20 cellular contexts compared by ENCODE assay signal in the genomic region with DNA sequence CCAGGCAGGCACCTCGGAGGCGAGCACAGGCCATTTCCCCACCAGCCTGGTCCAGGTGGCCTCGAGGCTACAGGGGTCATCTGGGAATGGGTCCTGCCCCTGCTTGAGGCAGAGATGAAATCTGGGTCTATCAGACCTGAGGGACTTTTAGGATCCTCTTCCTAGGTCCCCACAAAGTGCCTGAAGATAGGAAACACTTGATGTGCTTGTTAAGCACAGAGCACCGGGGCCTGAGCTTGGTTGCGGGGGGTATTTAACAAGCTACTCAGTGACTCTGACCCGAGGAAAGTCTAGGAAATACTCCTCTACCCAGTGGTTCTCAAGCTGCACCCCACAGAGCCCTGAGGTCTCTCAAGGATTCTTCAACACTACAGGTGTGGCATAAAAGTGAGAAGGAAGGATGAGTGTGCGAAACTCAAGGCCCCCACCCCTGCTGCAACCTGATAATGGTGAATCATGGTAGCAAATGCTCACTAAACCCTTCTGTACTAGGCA.
"Had no signal": no experiment of that assay in that cellular context is flagged by ENCODE, and none has a peak within 500 bp of the region (broad histone marks: within the 10 kb centered on the region; RNA-seq: fewer than 3 reads in every experiment).

No MANE protein-coding gene starts in this region.

- H3K27ac ChIP-seq: brain microvascular endothelial cell, right lobe of liver, vagina had no signal

- H3K36me3 Mint-ChIP-seq: natural killer cell; stimulated activated naive B cell treated with anti-CD40 and anti-IgM and Interleukin-4, amounts not matched to agents 10 μg/mL and 1 μg/mL and 100 μg/mL, for 72 hours had no signal

- H3K36me3 ChIP-seq: brain microvascular endothelial cell, right lobe of liver, vagina had no signal

- H3K9me3 Mint-ChIP-seq: activated CD4-positive, alpha-beta memory T cell treated with anti-CD3 and anti-CD28 coated beads, Interleukin-2, amount 10 ng/mL, durations not matched to agents 7 days and 5 days; activated naive CD8-positive, alpha-beta T cell treated with anti-CD3 and anti-CD28 coated beads, Interleukin-2, amount 50 U/mL, for 24 hours; activated T-helper 1 cell treated with anti-CD3 and anti-CD28 coated beads, Interleukin-12 subunit alpha, Interleukin-12 subunit beta, Interleukin-2, Interleukin-4 antibody, amounts not matched to agents 30 ng/mL and 10 ng/mL and 1 ng/mL, durations not matched to agents 14 hours and 24 hours and 36 hours; natural killer cell; stimulated activated naive B cell treated with anti-CD40 and anti-IgM and Interleukin-4, amounts not matched to agents 10 μg/mL and 1 μg/mL and 100 μg/mL, for 72 hours had no signal

- H3K9me3 ChIP-seq: right lobe of liver, vagina had no signal

- H3K27me3 ChIP-seq: brain microvascular endothelial cell, right lobe of liver, vagina had no signal

- H3K27ac Mint-ChIP-seq: activated CD4-positive, alpha-beta memory T cell treated with anti-CD3 and anti-CD28 coated beads, Interleukin-2, amount 10 ng/mL, durations not matched to agents 7 days and 5 days; activated naive CD8-positive, alpha-beta T cell treated with anti-CD3 and anti-CD28 coated beads, Interleukin-2, amount 50 U/mL, for 24 hours; activated T-helper 1 cell treated with anti-CD3 and anti-CD28 coated beads, Interleukin-12 subunit alpha, Interleukin-12 subunit beta, Interleukin-2, Interleukin-4 antibody, amounts not matched to agents 30 ng/mL and 10 ng/mL and 1 ng/mL, durations not matched to agents 14 hours and 24 hours and 36 hours; natural killer cell; stimulated activated naive B cell treated with anti-CD40 and anti-IgM and Interleukin-4, amounts not matched to agents 10 μg/mL and 1 μg/mL and 100 μg/mL, for 72 hours had no signal

- H3K4me3 ChIP-seq: right lobe of liver, smooth muscle cell, vagina had no signal

- H3K4me1 Mint-ChIP-seq: activated CD4-positive, alpha-beta memory T cell treated with anti-CD3 and anti-CD28 coated beads, Interleukin-2, amount 10 ng/mL, durations not matched to agents 7 days and 5 days; activated naive CD8-positive, alpha-beta T cell treated with anti-CD3 and anti-CD28 coated beads, Interleukin-2, amount 50 U/mL, for 24 hours; natural killer cell; stimulated activated naive B cell treated with anti-CD40 and anti-IgM and Interleukin-4, amounts not matched to agents 10 μg/mL and 1 μg/mL and 100 μg/mL, for 72 hours had no signal

- ATAC-seq: activated naive CD8-positive, alpha-beta T cell treated with anti-CD3 and anti-CD28 coated beads, Interleukin-2, amount 50 U/mL, for 24 hours; natural killer cell; stimulated activated naive B cell treated with anti-CD40 and anti-IgM and Interleukin-4, amounts not matched to agents 10 μg/mL and 1 μg/mL and 100 μg/mL, for 72 hours had no signal

- H3K4me3 Mint-ChIP-seq: activated CD4-positive, alpha-beta memory T cell treated with anti-CD3 and anti-CD28 coated beads, Interleukin-2, amount 10 ng/mL, durations not matched to agents 7 days and 5 days; activated naive CD8-positive, alpha-beta T cell treated with anti-CD3 and anti-CD28 coated beads, Interleukin-2, amount 50 U/mL, for 24 hours; activated T-helper 1 cell treated with anti-CD3 and anti-CD28 coated beads, Interleukin-12 subunit alpha, Interleukin-12 subunit beta, Interleukin-2, Interleukin-4 antibody, amounts not matched to agents 30 ng/mL and 10 ng/mL and 1 ng/mL, durations not matched to agents 14 hours and 24 hours and 36 hours; natural killer cell; stimulated activated naive B cell treated with anti-CD40 and anti-IgM and Interleukin-4, amounts not matched to agents 10 μg/mL and 1 μg/mL and 100 μg/mL, for 72 hours had no signal

- H3K4me2 ChIP-seq: smooth muscle cell had no signal

- DNase-seq: activated CD4-positive, alpha-beta memory T cell treated with anti-CD3 and anti-CD28 coated beads, Interleukin-2, amount 10 ng/mL, durations not matched to agents 7 days and 5 days; activated CD4-positive, alpha-beta T cell treated with anti-CD3 and anti-CD28 coated beads for 48 hours; activated gamma-delta T cell; activated naive CD4-positive, alpha-beta T cell treated with anti-CD3 and anti-CD28 coated beads, Interleukin-2, amount 50 U/mL, for 16 hours; activated naive CD8-positive, alpha-beta T cell treated with anti-CD3 and anti-CD28 coated beads, Interleukin-2, amount 50 U/mL, for 24 hours; brain microvascular endothelial cell; caudate nucleus; glutamatergic neuron; hippocampal formation; midbrain; natural killer cell; stimulated activated CD4-positive, alpha-beta T cell treated with anti-CD3 and anti-CD28 coated beads, Interleukin-15, amount 100 ng/mL, for 24 hours; stimulated activated CD8-positive, alpha-beta memory T cell treated with anti-CD3 and anti-CD28 coated beads, Interleukin-4, amount 100 ng/mL, for 48 hours; stimulated activated naive B cell treated with anti-CD40 and anti-IgM and Interleukin-4, amounts not matched to agents 10 μg/mL and 1 μg/mL and 100 μg/mL, for 72 hours; T-helper 2 cell; trophoblast cell had no signal
